ENCODE assay signal across 1 cellular context in genomic region chr7:143361552-143362125, GRCh38.
TF ChIP-seq lines count a peak whose summit lies in the region.

No MANE protein-coding gene starts in this region.

TF ChIP-seq in H1, 55 proteins besides CTCF, POLR2A, EP300 and RAD21:
- TF ChIP-seq ZNF274 (IDR thresholded peaks at IDR 0.05; ENCODE audit: borderline replicate concordance, extremely low read depth, low read length) (no peak), ASH2L (IDR thresholded peaks at IDR 0.05; ENCODE audit: low read length) (peak; percentile 60), SIN3A (conservative IDR thresholded peaks at IDR 0.05 in 1 of 2, IDR thresholded peaks at IDR 0.05 in 1 of 2; ENCODE audit: low read depth in 1 of 2, low read length in 2 of 2) (0 out of 4 replicates have a peak, but pooled peaks of 1 of the 2 experiments have one; percentile 2)
